In the genomic region with DNA sequence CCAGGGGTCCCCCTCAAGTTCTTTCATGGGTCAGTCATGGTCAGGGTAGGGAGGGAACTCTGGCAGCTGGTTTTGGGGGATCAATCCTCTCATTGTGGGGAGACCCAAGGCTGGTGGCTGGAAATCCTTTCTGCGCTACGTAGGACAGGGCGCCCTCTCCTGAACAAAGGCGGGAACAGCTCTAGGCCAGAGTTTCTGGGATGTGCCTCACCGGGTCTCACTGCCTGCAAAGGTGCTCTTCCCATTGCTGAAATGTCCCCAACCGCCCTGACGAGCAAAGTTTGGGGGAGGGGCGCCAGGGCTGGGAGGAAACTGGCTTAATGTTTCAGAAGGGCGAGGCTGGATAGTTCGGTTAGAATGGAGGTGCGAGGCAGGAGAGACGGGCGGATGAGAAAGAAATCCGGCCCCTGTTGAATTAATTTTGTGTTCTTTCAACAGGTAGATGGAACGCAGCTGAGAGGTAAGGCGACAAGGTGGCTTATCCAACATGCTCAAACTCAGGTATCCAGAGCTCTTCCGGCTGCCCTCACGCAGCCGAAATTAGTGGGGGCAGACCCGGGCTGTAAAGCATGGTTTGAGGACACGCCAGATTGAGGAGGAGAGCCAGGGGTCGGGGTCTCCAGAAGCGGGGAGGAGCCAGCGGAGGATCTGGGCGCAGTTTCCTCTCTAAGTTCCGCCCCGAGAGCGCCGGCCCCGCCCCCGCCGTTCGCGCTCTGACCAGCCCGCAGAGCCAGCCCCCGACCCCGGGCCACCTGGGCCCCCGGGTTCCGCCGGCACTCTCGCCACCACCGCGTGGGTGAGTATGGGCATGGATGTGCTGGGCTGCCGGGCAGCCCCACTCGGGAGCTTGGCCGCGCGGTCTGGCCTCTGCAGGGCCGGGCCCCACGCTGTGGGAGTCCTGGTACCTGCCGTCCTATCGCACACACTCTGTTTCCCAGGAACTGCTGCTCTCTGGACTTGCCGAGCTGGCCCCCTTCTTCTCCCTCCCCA, we compare ENCODE assay signal across 8 cellular contexts. TPM values are rescaled to one million over a fixed set of nuclear protein-coding genes. Genes with fewer than 3 reads are reported as not detected.
DNase-seq lines count a peak whose midpoint lies in the region; ATAC-seq and TF ChIP-seq lines count a peak whose summit lies in the region.

A gene (plus strand): TSS at position 705 of the 990 bp plus-strand sequence. CDS start 2,700 bp downstream, outside the sequence.

- peaks cover 3% of the 10 kb centered on the region for H3K4me1 ChIP-seq in ovary (ENCODE audit: insufficient read depth)
- H3K4me1 ChIP-seq in uterus, result peaks cover 0 to 6% of the 10 kb centered on the region in 2 donors

- peak within 1 kb of the TSS; percentile 94 to 96 for H3K27ac Mint-ChIP-seq in activated naive CD4-positive, alpha-beta T cell treated with anti-CD3 and anti-CD28 coated beads, Interleukin-2, amount 50 U/mL, for 72 hours

- H3K27me3 ChIP-seq in ovary, result no peaks in the 10 kb centered on the region
- H3K27me3 ChIP-seq in uterus, result no peaks in the 10 kb centered on the region

- 2 to 3% (median 3%) methylated on average over 41 to 53 of the region's 53 CpGs for WGBS in ovary, 3 donors

- H3K27ac ChIP-seq in ovary (no peak within 1 kb of the TSS), uterus (peak within 1 kb of the TSS; percentile 38 to 63)

- DNase-seq in Caki2 (ENCODE audit: low read depth), result peak; percentile 66
- peak; percentile 41 for DNase-seq in SHP77 treated with DMSO at 0.1 percent for 48 hours (lab: John Stamatoyannopoulos, UW)
- DNase-seq in activated naive CD4-positive, alpha-beta T cell treated with anti-CD3 and anti-CD28 coated beads, Interleukin-2, amount 50 U/mL, for 72 hours (ENCODE audit: low spot score in 2 of 2), result peak; percentile 66 to 70
- DNase-seq in head of caudate nucleus, result peak in 39 of 42 donors; percentile 39 to 81 (median 62)
- peak; percentile 47 to 74 (median 63) for DNase-seq in ovary
- DNase-seq in uterus, result peak; percentile 42 to 55

- intact Hi-C loops in head of caudate nucleus (cut with DNase I) (no loop called here), ovary (cut with DNase I) (no loop called here), uterus (cut with DNase I; ENCODE audit: low total_unique reads) (no loop called here)

- in situ Hi-C loops in Caki2 (cut with HindIII; ENCODE audit: low pct_unique_long_range_greater_than_20kb, low sequenced_read_pairs), result no loop called here

- ATAC-seq in GM21360 (IDR thresholded peaks at IDR 0.05; ENCODE audit: unreplicated experiment), result peak; percentile 49
- peak; percentile 80 to 83 for ATAC-seq in activated naive CD4-positive, alpha-beta T cell treated with anti-CD3 and anti-CD28 coated beads, Interleukin-2, amount 50 U/mL, for 72 hours

- no peaks in the 10 kb centered on the region for H3K9me3 ChIP-seq in ovary
- no peaks in the 10 kb centered on the region for H3K9me3 ChIP-seq in uterus

- TF ChIP-seq RAD21 in Ishikawa (IDR thresholded peaks at IDR 0.05; ENCODE audit: low read depth), result peak; percentile 72

- no peaks in the 10 kb centered on the region for H3K9me3 Mint-ChIP-seq in activated naive CD4-positive, alpha-beta T cell treated with anti-CD3 and anti-CD28 coated beads, Interleukin-2, amount 50 U/mL, for 72 hours

- no peak for TF ChIP-seq POLR2A in ovary (IDR thresholded peaks at IDR 0.05)
- TF ChIP-seq POLR2A in uterus (IDR thresholded peaks at IDR 0.05), result no peak

- TF ChIP-seq CTCF in ovary (IDR thresholded peaks at IDR 0.05) (peak in 1 of 3 donors; percentile 54), uterus (IDR thresholded peaks at IDR 0.05) (peak; percentile 27 to 61 (median 49))

- peak within 1 kb of the TSS; percentile 38 for H3K4me3 ChIP-seq in ovary
- H3K4me3 ChIP-seq in uterus, result peak within 1 kb of the TSS; percentile 38 to 54

- peaks cover 5 to 6% of the 10 kb centered on the region in 2 donors for H3K36me3 Mint-ChIP-seq in activated naive CD4-positive, alpha-beta T cell treated with anti-CD3 and anti-CD28 coated beads, Interleukin-2, amount 50 U/mL, for 72 hours

- no peak for TF ChIP-seq EP300 in Ishikawa (IDR thresholded peaks at IDR 0.05; ENCODE audit: borderline replicate concordance)
- TF ChIP-seq EP300 in ovary (IDR thresholded peaks at IDR 0.05), result no peak

- no peaks in the 10 kb centered on the region for H3K36me3 ChIP-seq in ovary
- no peaks in the 10 kb centered on the region for H3K36me3 ChIP-seq in uterus

TF ChIP-seq in Ishikawa, 13 proteins besides CTCF, POLR2A, EP300 and RAD21:
- TF ChIP-seq, protein P1, sequence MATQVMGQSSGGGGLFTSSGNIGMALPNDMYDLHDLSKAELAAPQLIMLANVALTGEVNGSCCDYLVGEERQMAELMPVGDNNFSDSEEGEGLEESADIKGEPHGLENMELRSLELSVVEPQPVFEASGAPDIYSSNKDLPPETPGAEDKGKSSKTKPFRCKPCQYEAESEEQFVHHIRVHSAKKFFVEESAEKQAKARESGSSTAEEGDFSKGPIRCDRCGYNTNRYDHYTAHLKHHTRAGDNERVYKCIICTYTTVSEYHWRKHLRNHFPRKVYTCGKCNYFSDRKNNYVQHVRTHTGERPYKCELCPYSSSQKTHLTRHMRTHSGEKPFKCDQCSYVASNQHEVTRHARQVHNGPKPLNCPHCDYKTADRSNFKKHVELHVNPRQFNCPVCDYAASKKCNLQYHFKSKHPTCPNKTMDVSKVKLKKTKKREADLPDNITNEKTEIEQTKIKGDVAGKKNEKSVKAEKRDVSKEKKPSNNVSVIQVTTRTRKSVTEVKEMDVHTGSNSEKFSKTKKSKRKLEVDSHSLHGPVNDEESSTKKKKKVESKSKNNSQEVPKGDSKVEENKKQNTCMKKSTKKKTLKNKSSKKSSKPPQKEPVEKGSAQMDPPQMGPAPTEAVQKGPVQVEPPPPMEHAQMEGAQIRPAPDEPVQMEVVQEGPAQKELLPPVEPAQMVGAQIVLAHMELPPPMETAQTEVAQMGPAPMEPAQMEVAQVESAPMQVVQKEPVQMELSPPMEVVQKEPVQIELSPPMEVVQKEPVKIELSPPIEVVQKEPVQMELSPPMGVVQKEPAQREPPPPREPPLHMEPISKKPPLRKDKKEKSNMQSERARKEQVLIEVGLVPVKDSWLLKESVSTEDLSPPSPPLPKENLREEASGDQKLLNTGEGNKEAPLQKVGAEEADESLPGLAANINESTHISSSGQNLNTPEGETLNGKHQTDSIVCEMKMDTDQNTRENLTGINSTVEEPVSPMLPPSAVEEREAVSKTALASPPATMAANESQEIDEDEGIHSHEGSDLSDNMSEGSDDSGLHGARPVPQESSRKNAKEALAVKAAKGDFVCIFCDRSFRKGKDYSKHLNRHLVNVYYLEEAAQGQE (IDR thresholded peaks at IDR 0.05; ENCODE audit: low read depth), result no peak
- TF ChIP-seq ZBTB7A (IDR thresholded peaks at IDR 0.05; ENCODE audit: low read depth) (peak; percentile 98), FOXM1 (IDR thresholded peaks at IDR 0.05; ENCODE audit: borderline replicate concordance, low read depth) (no peak), CREB1 (IDR thresholded peaks at IDR 0.05; ENCODE audit: low read depth) (no peak), EGR1 (IDR thresholded peaks at IDR 0.05) (no peak), TEAD4 (IDR thresholded peaks at IDR 0.05) (no peak), TCF12 (IDR thresholded peaks at IDR 0.05; ENCODE audit: low read depth) (0 out of 2 replicates have a peak, but pooled peaks have one; percentile 17), TAF1 (IDR thresholded peaks at IDR 0.05; ENCODE audit: low read depth) (peak; percentile 23; the same call in 1 of the 2 replicates), YY1 (IDR thresholded peaks at IDR 0.05; ENCODE audit: low read depth) (no peak), NFIC (IDR thresholded peaks at IDR 0.05) (no peak), CEBPB (IDR thresholded peaks at IDR 0.05) (no peak)
- TF ChIP-seq, protein P2, sequence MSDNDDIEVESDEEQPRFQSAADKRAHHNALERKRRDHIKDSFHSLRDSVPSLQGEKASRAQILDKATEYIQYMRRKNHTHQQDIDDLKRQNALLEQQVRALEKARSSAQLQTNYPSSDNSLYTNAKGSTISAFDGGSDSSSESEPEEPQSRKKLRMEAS (IDR thresholded peaks at IDR 0.05), result no peak
- TF ChIP-seq, protein P3, sequence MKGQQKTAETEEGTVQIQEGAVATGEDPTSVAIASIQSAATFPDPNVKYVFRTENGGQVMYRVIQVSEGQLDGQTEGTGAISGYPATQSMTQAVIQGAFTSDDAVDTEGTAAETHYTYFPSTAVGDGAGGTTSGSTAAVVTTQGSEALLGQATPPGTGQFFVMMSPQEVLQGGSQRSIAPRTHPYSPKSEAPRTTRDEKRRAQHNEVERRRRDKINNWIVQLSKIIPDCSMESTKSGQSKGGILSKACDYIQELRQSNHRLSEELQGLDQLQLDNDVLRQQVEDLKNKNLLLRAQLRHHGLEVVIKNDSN (IDR thresholded peaks at IDR 0.05), result no peak
TF ChIP-seq in Ishikawa: peak in this region for 3.

RNA-seq across cellular contexts. Expression of the gene that starts here (rescaled TPM):
- total RNA-seq in Caki2 (2014; rRNA removed; shearing (Covaris generic); ENCODE audit: low replicate concordance), result 26.6 and 28.4 TPM in 2 replicates
- 10 to 100 TPM; 27.1 to 33.5 TPM for total RNA-seq in activated naive CD4-positive, alpha-beta T cell treated with anti-CD3 and anti-CD28 coated beads, Interleukin-2, amount 50 U/mL, for 72 hours
- total RNA-seq in ovary, result 10 to 100 TPM in 5 of 7 donors, 1 to 10 TPM in 2; 7.7 to 17.6 (median 10.9) TPM
- polyA plus RNA-seq in ovary, result 10 to 100 TPM; 13.1 to 15.3 TPM
- total RNA-seq in uterus, result 10 to 100 TPM in 3 of 4 donors, not detected in 1; 12.2 to 16.5 (median 13.8) TPM

Comparison
In these comparisons a context has a peak if more than half of its experiments do, and no peak if none do; other contexts are left out.
1. H3K27ac ChIP-seq: peak in uterus (2 of 2); none in ovary (0 of 2).
2. Peak in every context shown above with its lines, with median percentiles within 50 percentile points of each other: DNase-seq.